In the genomic region with DNA sequence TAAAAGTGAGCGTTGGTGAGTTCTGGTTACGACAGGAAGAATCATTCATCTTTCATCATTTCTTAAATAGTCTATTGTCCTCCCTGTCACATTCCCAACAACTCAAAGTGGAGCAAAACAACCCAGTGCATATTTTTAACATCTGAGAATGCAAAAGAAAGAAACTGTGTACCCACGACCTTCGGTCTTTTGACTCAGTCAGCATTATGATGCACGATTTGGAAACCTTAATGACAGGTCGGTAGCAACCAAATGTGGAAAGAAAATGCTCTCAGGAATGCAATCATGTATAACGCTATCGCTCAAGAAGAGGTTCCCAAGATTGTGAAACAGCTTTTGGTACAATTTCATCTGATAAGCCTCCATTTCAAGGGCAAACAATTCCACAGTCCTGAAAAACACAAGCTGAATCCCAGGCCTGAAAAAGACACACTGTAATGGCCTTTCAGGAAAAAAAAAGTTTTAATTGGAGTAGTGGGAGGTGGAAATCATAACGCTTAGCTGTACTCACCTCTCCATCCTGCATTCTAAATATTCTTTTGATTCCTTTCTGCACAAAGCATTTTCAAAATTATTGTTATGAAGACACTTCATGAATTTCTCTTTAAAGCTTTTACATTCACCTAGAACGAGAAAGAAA, we compare ENCODE assay signal across 12 cellular contexts. TPM values are rescaled to one million over a fixed set of nuclear protein-coding genes. Genes with fewer than 3 reads are reported as not detected.
DNase-seq lines count a peak whose midpoint lies in the region; ATAC-seq and TF ChIP-seq lines count a peak whose summit lies in the region.
"Had no signal": no experiment of that assay in that cellular context is flagged by ENCODE, and none has a peak within 500 bp of the region (broad histone marks: within the 10 kb centered on the region; RNA-seq: fewer than 3 reads in every experiment).

No MANE protein-coding gene starts in this region.

- ATAC-seq in naive B cell (ENCODE audit: low read depth in 2 of 2), result no peak
- ATAC-seq in right cardiac atrium, result no peak
- ATAC-seq in GM21786 (IDR thresholded peaks at IDR 0.05; ENCODE audit: unreplicated experiment), result no peak

- H3K9me3 ChIP-seq in BLaER1, result no peaks in the 10 kb centered on the region
- no peaks in the 10 kb centered on the region for H3K9me3 ChIP-seq in DOHH2 (ENCODE audit: control insufficient read depth, insufficient read depth, low read length)
- H3K9me3 ChIP-seq in right cardiac atrium (ENCODE audit: control insufficient read depth, low read length), result no peaks in the 10 kb centered on the region

- 76% methylated on average over 10 of the region's 10 CpGs for WGBS in right cardiac atrium

- no peaks in the 10 kb centered on the region for H3K9me3 Mint-ChIP-seq in activated naive CD8-positive, alpha-beta T cell (ENCODE audit: low read depth)
- no peaks in the 10 kb centered on the region for H3K9me3 Mint-ChIP-seq in naive B cell

- H3K4me3 ChIP-seq in BLaER1 (peak overlapping the region; percentile 96), DOHH2 (ENCODE audit: low read length) (peak overlapping the region; percentile 98; the same call in 1 of the 2 replicates), right cardiac atrium (ENCODE audit: low read length) (no peak overlapping the region)

- no peaks in the 10 kb centered on the region for H3K27me3 Mint-ChIP-seq in activated naive CD8-positive, alpha-beta T cell
- no peaks in the 10 kb centered on the region for H3K27me3 Mint-ChIP-seq in naive B cell

- peak overlapping the region; percentile 97 for H3K9ac ChIP-seq in BLaER1

- peak overlapping the region; percentile 67 for H3K4me3 Mint-ChIP-seq in activated naive CD8-positive, alpha-beta T cell
- H3K4me3 Mint-ChIP-seq in naive B cell, result peak overlapping the region in 7 of 8 donors; percentile 16 to 74 (median 57)

- H3K27ac Mint-ChIP-seq in activated naive CD8-positive, alpha-beta T cell, result no peak overlapping the region
- H3K27ac Mint-ChIP-seq in naive B cell, result no peak overlapping the region

- H3K36me3 ChIP-seq in BLaER1 (peaks cover 58% of the 10 kb centered on the region), DOHH2 (ENCODE audit: control insufficient read depth, low read length) (peaks cover 63% of the 10 kb centered on the region)

- H3K4me1 ChIP-seq in BLaER1, result peaks cover 87% of the 10 kb centered on the region
- peaks cover 69% of the 10 kb centered on the region for H3K4me1 ChIP-seq in DOHH2 (ENCODE audit: control insufficient read depth, low read length)
- H3K4me1 ChIP-seq in right cardiac atrium (ENCODE audit: control insufficient read depth, insufficient read depth, low read length), result no peaks in the 10 kb centered on the region

- peaks cover 71% of the 10 kb centered on the region for H3K79me2 ChIP-seq in DOHH2 (ENCODE audit: control insufficient read depth, low read length)

- peaks cover 52% of the 10 kb centered on the region for H4K20me1 ChIP-seq in BLaER1
- H4K20me1 ChIP-seq in DOHH2 (ENCODE audit: control insufficient read depth, insufficient read depth, low read depth, low read length), result peaks cover 20% of the 10 kb centered on the region; the same call in 1 of the 2 replicates

- TF ChIP-seq CTCF in DOHH2 (IDR thresholded peaks at IDR 0.05; ENCODE audit: low read depth, low read length, poor library complexity, severe bottlenecking), result no peak

- H3F3A ChIP-seq in DOHH2 (ENCODE audit: control insufficient read depth, insufficient read depth), result peaks cover 10% of the 10 kb centered on the region

- no peak for DNase-seq in naive B cell
- DNase-seq in right cardiac atrium, result no peak
- no peak for DNase-seq in GM19238 (ENCODE audit: insufficient read length, low spot score)
- no peak for DNase-seq in activated gamma-delta T cell treated with Interleukin-2 at 50 U/mL for 16 hours
- DNase-seq: head of caudate nucleus, NCI-H446, occipital lobe, WERI-Rb-1 had no signal

- intact Hi-C loops in right cardiac atrium (cut with DNase I), result no loop called here

- H3K27ac ChIP-seq in BLaER1 (peak overlapping the region; percentile 98), DOHH2 (ENCODE audit: low read depth, low read length) (no peak overlapping the region), right cardiac atrium (ENCODE audit: low read length) (no peak overlapping the region)
- H3K27ac ChIP-seq: WERI-Rb-1 had no signal

- peaks cover 28% of the 10 kb centered on the region for H3K4me1 Mint-ChIP-seq in activated naive CD8-positive, alpha-beta T cell (ENCODE audit: low read depth)
- H3K4me1 Mint-ChIP-seq in naive B cell, result peaks cover 19 to 34% (median 22%) of the 10 kb centered on the region in 3 donors

- H3K27me3 ChIP-seq in BLaER1 (no peaks in the 10 kb centered on the region), DOHH2 (ENCODE audit: control insufficient read depth, low read length) (no peaks in the 10 kb centered on the region), right cardiac atrium (ENCODE audit: control insufficient read depth, insufficient read depth) (no peaks in the 10 kb centered on the region)

- H3K36me3 Mint-ChIP-seq in activated naive CD8-positive, alpha-beta T cell, result no peaks in the 10 kb centered on the region
- H3K36me3 Mint-ChIP-seq in naive B cell, result peaks cover 9 to 18% of the 10 kb centered on the region in 2 donors

- no peaks in the 10 kb centered on the region for H3K9me2 ChIP-seq in DOHH2 (replicated peaks; ENCODE audit: control insufficient read depth, low read length)

- H3K4me2 ChIP-seq in BLaER1 (peak overlapping the region; percentile 92), DOHH2 (ENCODE audit: low read length) (peak overlapping the region; percentile 87)

RNA-seq across cellular contexts. Expression of gene COX19, which starts 2.6 kb away (rescaled TPM):
- 10 to 100 TPM; 22.6 to 34.5 (median 27.0) TPM for polyA plus RNA-seq in naive B cell (ENCODE audit: low read depth in 6 of 6)
- 1 to 10 TPM; 6.3 to 8.8 (median 7.8) TPM for total RNA-seq in right cardiac atrium
- polyA plus RNA-seq in right cardiac atrium, result 5.8 TPM

RNA-seq across cellular contexts. Expression of gene CYP2W1, which starts 10.2 kb away (rescaled TPM):
- polyA plus RNA-seq in naive B cell (ENCODE audit: low read depth in 6 of 6), result not detected
- total RNA-seq in right cardiac atrium, result not detected
- not detected for polyA plus RNA-seq in right cardiac atrium
- total RNA-seq: occipital lobe had no signal

RNA-seq across cellular contexts. Expression of gene ADAP1, which starts 18.3 kb away (rescaled TPM):
- polyA plus RNA-seq in naive B cell (ENCODE audit: low read depth in 6 of 6) (1 to 10 TPM; 3.3 to 7.0 (median 4.3) TPM), right cardiac atrium (8.4 TPM)
- total RNA-seq in right cardiac atrium, result 1 to 10 TPM; 4.8 to 7.1 (median 6.4) TPM
